14 cellular contexts compared by ENCODE assay signal in the genomic region with DNA sequence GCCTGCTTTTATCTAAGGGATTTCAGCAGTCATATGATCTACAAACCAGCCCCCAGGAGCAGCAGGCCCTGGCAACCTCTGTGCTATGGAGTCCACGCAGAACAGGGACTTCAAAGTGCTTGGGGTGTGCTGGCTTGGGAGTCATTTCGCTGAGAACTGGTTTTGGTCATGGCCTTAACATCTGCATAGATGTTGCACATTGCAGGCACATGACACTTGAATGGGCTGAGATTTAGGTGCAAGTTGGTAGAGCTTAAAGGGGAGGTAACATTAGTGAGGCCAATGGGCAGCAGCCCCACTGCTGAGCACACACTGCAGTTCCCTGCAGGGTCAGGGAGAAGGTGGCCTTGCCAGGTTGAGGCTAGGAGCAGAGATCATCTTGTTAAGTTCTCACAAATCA. TPM values are rescaled to one million over a fixed set of nuclear protein-coding genes. Genes with fewer than 3 reads are reported as not detected.
DNase-seq lines count a peak whose midpoint lies in the region; ATAC-seq, FAIRE-seq and TF ChIP-seq lines count a peak whose summit lies in the region.
"Had no signal": no experiment of that assay in that cellular context is flagged by ENCODE, and none has a peak within 500 bp of the region (broad histone marks: within the 10 kb centered on the region; RNA-seq: fewer than 3 reads in every experiment).

No MANE protein-coding gene starts in this region.

- no peaks in the 10 kb centered on the region for H3K27me3 ChIP-seq in hepatocyte
- no peaks in the 10 kb centered on the region for H3K27me3 ChIP-seq in brain microvascular endothelial cell (replicated peaks)

- WGBS in hepatocyte (ENCODE audit: low lambda C conversion rate, missing lambda C conversion rate): 78% methylated on average over 2 of the region's 2 CpGs

- no peaks in the 10 kb centered on the region for H3K36me3 ChIP-seq in hepatocyte (replicated peaks; ENCODE audit: insufficient read depth, low read depth)
- H3K36me3 ChIP-seq in brain microvascular endothelial cell (replicated peaks): no peaks in the 10 kb centered on the region

- DNase-seq in GM12891 (ENCODE audit: insufficient read length, low spot score) (no peak), NCI-H69 (lab: John Stamatoyannopoulos, UW) (peak; percentile 71), hepatocyte (ENCODE audit: low spot score) (no peak), sciatic nerve (ENCODE audit: low spot score) (no peak), brain microvascular endothelial cell (no peak), retina (no peak), Kasumi-1 (lab: John Stamatoyannopoulos, UW) (no peak)
- DNase-seq: GDM1; H7; SK-N-SH; stimulated activated CD4-positive, alpha-beta T cell treated with anti-CD3 and anti-CD28 coated beads, Interleukin-4, amount 100 ng/mL, for 4 hours; stimulated activated naive CD4-positive, alpha-beta T cell treated with Interleukin-2 at 50 U/mL for 16 hours had no signal

- in situ Hi-C loops in brain microvascular endothelial cell (cut with HindIII; ENCODE audit: low pct_ligation_motif_present, low sequenced_read_pairs): no loop called here

- H3K79me2 ChIP-seq in hepatocyte: peaks cover 100% of the 10 kb centered on the region

- no peak for TF ChIP-seq POLR2A in GM12891 (IDR thresholded peaks at IDR 0.05; ENCODE audit: low read depth, low read length)

- no peak overlapping the region for H2AFZ ChIP-seq in hepatocyte

- peaks cover 7% of the 10 kb centered on the region for H4K20me1 ChIP-seq in hepatocyte (ENCODE audit: insufficient read depth, poor library complexity, severe bottlenecking)

- H3K4me2 ChIP-seq in hepatocyte: peak overlapping the region; percentile 2
- H3K4me2 ChIP-seq: SK-N-SH had no signal

- H3K9me2 ChIP-seq in hepatocyte (replicated peaks; ENCODE audit: insufficient read depth): no peaks in the 10 kb centered on the region
- H3K9me2 ChIP-seq: SK-N-SH had no signal

- H3K4me3 ChIP-seq in hepatocyte (no peak overlapping the region), brain microvascular endothelial cell (ENCODE audit: low read depth, low read length) (no peak overlapping the region)
- H3K4me3 ChIP-seq: coronary artery, mucosa of descending colon had no signal

- peak; percentile 55 for FAIRE-seq in GM12891 (lab: Jason Lieb, UNC)

- intact Hi-C loops in sciatic nerve (cut with DNase I): loop anchor here (10.0 kb wide), 1 partner anchor 83 kb away; no protein-coding TSS in a partner anchor

- TF ChIP-seq CTCF in hepatocyte (IDR thresholded peaks at IDR 0.05; ENCODE audit: poor library complexity) (no peak), brain microvascular endothelial cell (IDR thresholded peaks at IDR 0.05; ENCODE audit: low read depth, low read length, missing control alignments) (no peak)

- peaks cover 46% of the 10 kb centered on the region for H3K4me1 ChIP-seq in hepatocyte (ENCODE audit: insufficient read depth)

- H3K27ac ChIP-seq in hepatocyte (peak overlapping the region; percentile 68), brain microvascular endothelial cell (no peak overlapping the region)
- H3K27ac ChIP-seq: coronary artery had no signal

- ATAC-seq in sciatic nerve: peak; percentile 49
- ATAC-seq: mucosa of descending colon had no signal

- no peaks in the 10 kb centered on the region for H3K9me3 ChIP-seq in hepatocyte (ENCODE audit: low read depth)
- H3K9me3 ChIP-seq: mucosa of descending colon, SK-N-SH had no signal

TF ChIP-seq in GM12891, 5 proteins besides CTCF, POLR2A, EP300 and RAD21:
- TF ChIP-seq TAF1 (IDR thresholded peaks at IDR 0.05; ENCODE audit: low read depth, low read length) (no peak), SPI1 (IDR thresholded peaks at IDR 0.05; ENCODE audit: low read depth, low read length) (no peak), PAX5 (IDR thresholded peaks at IDR 0.05; ENCODE audit: insufficient read depth, low read length, severe bottlenecking) (no peak), POLR2AphosphoS5 (IDR thresholded peaks at IDR 0.05; ENCODE audit: low read depth, low read length) (no peak), POU2F2 (IDR thresholded peaks at IDR 0.05; ENCODE audit: low read depth, low read length) (no peak)

RNA-seq across cellular contexts. Expression of a gene that starts 43.6 kb away (rescaled TPM):
- polyA plus RNA-seq in GM12891 (2012; ENCODE audit: low read depth, missing spikeins): 7.0 TPM
- total RNA-seq in hepatocyte (23.6 and 28.7 TPM in 2 replicates), sciatic nerve (50.6 TPM)
- polyA plus RNA-seq in hepatocyte: 15.2 and 19.7 TPM in 2 replicates
